Comparison of ENCODE assay signal across 8 cellular contexts in the genomic region with DNA sequence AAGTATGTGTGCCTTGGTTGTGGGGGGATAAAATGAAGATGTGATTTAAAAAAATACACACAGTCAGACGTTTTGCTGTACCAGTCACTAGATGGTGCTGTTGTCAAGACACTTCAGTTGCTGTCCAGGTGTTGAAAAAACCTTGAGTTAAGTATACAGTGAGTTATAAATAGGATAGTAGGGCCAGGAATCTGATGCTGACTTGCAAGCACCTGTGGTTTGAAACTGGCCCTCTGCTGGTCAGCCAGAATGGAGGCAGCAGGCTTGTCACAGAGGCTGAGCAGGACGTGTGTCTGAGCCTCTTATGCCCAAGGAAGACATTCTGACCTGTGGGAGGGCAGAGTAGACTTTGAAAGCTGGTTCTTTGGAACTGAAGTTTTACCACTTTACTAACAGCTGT. TPM values are rescaled to one million over a fixed set of nuclear protein-coding genes. Genes with fewer than 3 reads are reported as not detected.
DNase-seq lines count a peak whose midpoint lies in the region; FAIRE-seq and TF ChIP-seq lines count a peak whose summit lies in the region.

No MANE protein-coding gene starts in this region.

- peaks cover 4% of the 10 kb centered on the region for H3K4me1 Mint-ChIP-seq in astrocyte (ENCODE audit: low read depth, unreplicated experiment)

- H3K27ac ChIP-seq in astrocyte (ENCODE audit: low read depth, low read length) (no peak overlapping the region), stomach (no peak overlapping the region)

- H3K9me3 ChIP-seq in NT2/D1 (ENCODE audit: insufficient read depth, low read length) (no peaks in the 10 kb centered on the region), astrocyte (ENCODE audit: insufficient read depth, low read depth, low read length) (no peaks in the 10 kb centered on the region), stomach (no peaks in the 10 kb centered on the region)

- TF ChIP-seq CTCF in astrocyte (IDR thresholded peaks at IDR 0.05; ENCODE audit: insufficient read depth, low read depth, low read length): peak; percentile 65
- TF ChIP-seq CTCF in stomach (IDR thresholded peaks at IDR 0.05): peak in 5 of 7 experiments; percentile 36 to 66 (median 43)

- no peaks in the 10 kb centered on the region for H3K27me3 Mint-ChIP-seq in astrocyte (ENCODE audit: low read depth, unreplicated experiment)

- no peak overlapping the region for H3K4me2 ChIP-seq in astrocyte (ENCODE audit: low read length)

- H3K27me3 ChIP-seq in NT2/D1 (ENCODE audit: insufficient read depth, insufficient read length): no peaks in the 10 kb centered on the region
- no peaks in the 10 kb centered on the region for H3K27me3 ChIP-seq in astrocyte (ENCODE audit: insufficient read depth, low read length)
- H3K27me3 ChIP-seq in stomach: no peaks in the 10 kb centered on the region

- TF ChIP-seq EP300 in stomach (IDR thresholded peaks at IDR 0.05): no peak

- FAIRE-seq in HTR-8/SVneo (lab: Jason Lieb, UNC) (no peak), astrocyte (lab: Jason Lieb, UNC) (no peak)

- WGBS in stomach, 5 donors: 27 to 36% (median 30%) methylated on average over 2 of the region's 2 CpGs

- DNase-seq in activated T-cell treated with anti-CD3 and anti-CD28 coated beads, Interleukin-2, amount 50 U/mL, for 1 hour: peak; percentile 19
- DNase-seq in activated T-cell treated with anti-CD3 and anti-CD28 coated beads for 4 hours (no peak), HTR-8/SVneo (ENCODE audit: insufficient read length, low spot score) (peak; percentile 47), NT2/D1 (ENCODE audit: low read depth, low spot score) (peak; percentile 36), astrocyte (ENCODE audit: low read depth) (peak; percentile 59), iPS DF 4.7 (ENCODE audit: extremely low read depth, low spot score) (peak; percentile 38), stomach (peak; percentile 54), GOT3 (lab: John Stamatoyannopoulos, UW) (no peak)

- peaks cover 65% of the 10 kb centered on the region for H3K36me3 ChIP-seq in NT2/D1 (ENCODE audit: insufficient read depth, insufficient read length, low read length)
- peaks cover 8% of the 10 kb centered on the region for H3K36me3 ChIP-seq in astrocyte (ENCODE audit: insufficient read depth, low read length)
- peaks cover 18 to 93% (median 84%) of the 10 kb centered on the region in 4 donors for H3K36me3 ChIP-seq in stomach

- H3K4me1 ChIP-seq in NT2/D1 (ENCODE audit: insufficient read depth, insufficient read length): no peaks in the 10 kb centered on the region
- H3K4me1 ChIP-seq in astrocyte (ENCODE audit: insufficient read depth, low read length): no peaks in the 10 kb centered on the region
- no peaks in the 10 kb centered on the region for H3K4me1 ChIP-seq in stomach

- H4K20me1 ChIP-seq in astrocyte (ENCODE audit: insufficient read depth, low read length): peaks cover 9% of the 10 kb centered on the region

- no peak for TF ChIP-seq POLR2A in stomach (IDR thresholded peaks at IDR 0.05)

- H3K4me3 ChIP-seq in NT2/D1 (ENCODE audit: insufficient read length, low read depth) (no peak overlapping the region), astrocyte (ENCODE audit: insufficient read depth, low read depth, low read length) (no peak overlapping the region), stomach (no peak overlapping the region)

- intact Hi-C loops in stomach (cut with DNase I; ENCODE audit: low total_unique reads): no loop called here

- H3K9ac ChIP-seq in NT2/D1 (ENCODE audit: insufficient read length, low read depth) (no peak overlapping the region), astrocyte (ENCODE audit: low read length) (no peak overlapping the region)

- no peak overlapping the region for H3K4me3 Mint-ChIP-seq in astrocyte (ENCODE audit: unreplicated experiment)

- H3K36me3 Mint-ChIP-seq in astrocyte (ENCODE audit: low read depth, unreplicated experiment): peaks cover 7% of the 10 kb centered on the region

- no peak overlapping the region for H3K27ac Mint-ChIP-seq in astrocyte (ENCODE audit: unreplicated experiment)

- no peaks in the 10 kb centered on the region for H3K9me3 Mint-ChIP-seq in astrocyte (ENCODE audit: unreplicated experiment)

- H3K79me2 ChIP-seq in astrocyte (ENCODE audit: insufficient read depth, low read length): no peaks in the 10 kb centered on the region

- H2AFZ ChIP-seq in astrocyte (ENCODE audit: low read depth, low read length): no peak overlapping the region

RNA-seq across cellular contexts. Expression of gene RNF8, which starts 27.8 kb away (rescaled TPM):
- 22.4 and 25.1 TPM in 2 replicates for total RNA-seq in astrocyte
- total RNA-seq in stomach: 10 to 100 TPM; 11.7 to 46.0 (median 23.5) TPM
- polyA plus RNA-seq in stomach: 10 to 100 TPM in 2 of 3 donors, 1 to 10 TPM in 1; 8.7 to 15.7 (median 14.6) TPM

RNA-seq across cellular contexts. Expression of gene CMTR1, which starts 51.4 kb away (rescaled TPM):
- 44.1 and 47.0 TPM in 2 replicates for total RNA-seq in astrocyte
- total RNA-seq in stomach: 100 to 1,000 TPM in 1 of 5 donors, 10 to 100 TPM in 4; 23.6 to 145 (median 26.4) TPM
- 10 to 100 TPM in 1 of 3 donors, 1 to 10 TPM in 2; 6.3 to 14.1 (median 6.6) TPM for polyA plus RNA-seq in stomach

Comparison
In these comparisons a context has a peak if more than half of its experiments do, and no peak if none do; other contexts are left out.
1. DNase-seq: peak in activated T-cell treated with anti-CD3 and anti-CD28 coated beads, Interleukin-2, amount 50 U/mL, for 1 hour (single experiment), HTR-8/SVneo (single experiment), NT2/D1 (single experiment), astrocyte (single experiment), iPS DF 4.7 (single experiment) and stomach (single experiment); none in activated T-cell treated with anti-CD3 and anti-CD28 coated beads for 4 hours (single experiment) and GOT3 (single experiment).